In genomic region chr1:156571959-156572662, GRCh38 we compare ENCODE assay signal across 8 cellular contexts. TPM values are rescaled to one million over a fixed set of nuclear protein-coding genes. Genes with fewer than 3 reads are reported as not detected.
DNase-seq lines count a peak whose midpoint lies in the region; ATAC-seq and TF ChIP-seq lines count a peak whose summit lies in the region.

TSS of gene IQGAP3 (minus strand) at chr1:156572565. CDS start at chr1:156572529, 36 bp downstream.

- peaks cover 12 to 20% (median 17%) of the 10 kb centered on the region in 4 donors for H3K4me1 Mint-ChIP-seq in naive thymus-derived CD8-positive, alpha-beta T cell
- H3K4me1 Mint-ChIP-seq in stimulated activated naive B cell treated with anti-CD40 and anti-IgM and Interleukin-4, amounts not matched to agents 10 μg/mL and 1 μg/mL and 100 μg/mL, for 72 hours: peaks cover 11 to 15% of the 10 kb centered on the region in 2 donors

- no peaks in the 10 kb centered on the region for H3K36me3 Mint-ChIP-seq in naive thymus-derived CD8-positive, alpha-beta T cell
- H3K36me3 Mint-ChIP-seq in stimulated activated naive B cell treated with anti-CD40 and anti-IgM and Interleukin-4, amounts not matched to agents 10 μg/mL and 1 μg/mL and 100 μg/mL, for 72 hours: peaks cover 0 to 3% of the 10 kb centered on the region in 2 donors

- DNase-seq in Kasumi-1 (lab: John Stamatoyannopoulos, UW): peak; percentile 74 to 75
- peak; percentile 94 for DNase-seq in RWPE1 (ENCODE audit: low spot score)
- peak; percentile 38 to 44 for DNase-seq in activated T-helper 1 cell treated with anti-CD3 and anti-CD28 coated beads, Interleukin-2, amount 50 U/mL, for 16 hours (ENCODE audit: low read depth in 1 of 2, low spot score in 1 of 2)
- peak; percentile 69 for DNase-seq in fibroblast of peridontal ligament (ENCODE audit: extremely low read depth)
- peak; percentile 55 to 90 (median 68) for DNase-seq in naive thymus-derived CD8-positive, alpha-beta T cell
- DNase-seq in stimulated activated naive B cell treated with anti-CD40 and anti-IgM and Interleukin-4, amounts not matched to agents 10 μg/mL and 1 μg/mL and 100 μg/mL, for 72 hours: peak; percentile 79

- peak within 1 kb of the TSS in 8 of 10 donors; percentile 38 to 93 (median 76) for H3K27ac Mint-ChIP-seq in naive thymus-derived CD8-positive, alpha-beta T cell
- H3K27ac Mint-ChIP-seq in stimulated activated naive B cell treated with anti-CD40 and anti-IgM and Interleukin-4, amounts not matched to agents 10 μg/mL and 1 μg/mL and 100 μg/mL, for 72 hours: peak within 1 kb of the TSS; percentile 44

- peak; percentile 82 for ATAC-seq in GM21447 (IDR thresholded peaks at IDR 0.05; ENCODE audit: unreplicated experiment)
- peak; percentile 94 to 99 for ATAC-seq in naive thymus-derived CD8-positive, alpha-beta T cell
- peak; percentile 97 to 98 for ATAC-seq in stimulated activated naive B cell treated with anti-CD40 and anti-IgM and Interleukin-4, amounts not matched to agents 10 μg/mL and 1 μg/mL and 100 μg/mL, for 72 hours (replicated peaks)

- CTCF ChIA-PET in RWPE1 (lab: Yijun Ruan, JAX): interaction anchor here (0.8 to 1.0 kb wide), 2 partner anchors 36 to 71 kb away, joined by 3 to 5 read pairs; no protein-coding TSS in a partner anchor

- peak within 1 kb of the TSS; percentile 72 to 92 (median 88) for H3K4me3 Mint-ChIP-seq in naive thymus-derived CD8-positive, alpha-beta T cell
- H3K4me3 Mint-ChIP-seq in stimulated activated naive B cell treated with anti-CD40 and anti-IgM and Interleukin-4, amounts not matched to agents 10 μg/mL and 1 μg/mL and 100 μg/mL, for 72 hours: peak within 1 kb of the TSS; percentile 87 to 90

- H3K27me3 Mint-ChIP-seq in naive thymus-derived CD8-positive, alpha-beta T cell: peaks cover 16 to 37% (median 28%) of the 10 kb centered on the region in 5 donors
- H3K27me3 Mint-ChIP-seq in stimulated activated naive B cell treated with anti-CD40 and anti-IgM and Interleukin-4, amounts not matched to agents 10 μg/mL and 1 μg/mL and 100 μg/mL, for 72 hours: peaks cover 21% of the 10 kb centered on the region in 2 donors

- no peaks in the 10 kb centered on the region for H3K9me3 Mint-ChIP-seq in naive thymus-derived CD8-positive, alpha-beta T cell
- no peaks in the 10 kb centered on the region for H3K9me3 Mint-ChIP-seq in stimulated activated naive B cell treated with anti-CD40 and anti-IgM and Interleukin-4, amounts not matched to agents 10 μg/mL and 1 μg/mL and 100 μg/mL, for 72 hours

- no peak for TF ChIP-seq CTCF in C4-2B (conservative IDR thresholded peaks at IDR 0.05)
- no peak for TF ChIP-seq CTCF in RWPE1 (conservative IDR thresholded peaks at IDR 0.05; ENCODE audit: low read depth)

- peak within 1 kb of the TSS; percentile 65 for H3K27ac ChIP-seq in C4-2B
- H3K27ac ChIP-seq in RWPE1: peak within 1 kb of the TSS; percentile 72

- POLR2A ChIA-PET in RWPE1 (lab: Yijun Ruan, JAX; ENCODE audit: low non-redundant PET): no interaction called here
- POLR2A ChIA-PET in naive thymus-derived CD8-positive, alpha-beta T cell (lab: Charles Lee): interaction anchor here (1.0 to 2.5 kb wide), 5 partner anchors 10 to 91 kb away, joined by 3 to 12 read pairs (median 4); no protein-coding TSS in a partner anchor

RNA-seq across cellular contexts. Expression of gene IQGAP3, which starts in this region (rescaled TPM):
- total RNA-seq in naive thymus-derived CD8-positive, alpha-beta T cell: under 1 TPM in 1 of 2 experiments, not detected in 1; 0.08 TPM
- polyA plus RNA-seq in naive thymus-derived CD8-positive, alpha-beta T cell: not detected

Comparison
In these comparisons a context has a peak if more than half of its experiments do, and no peak if none do; other contexts are left out.
1. Peak in every context shown above with its lines: DNase-seq, ATAC-seq and H3K27ac ChIP-seq.
2. Peak in DNase-seq and ATAC-seq in naive thymus-derived CD8-positive, alpha-beta T cell; RNA of the gene not detected or under 1 TPM.
3. DNase-seq: peak in every context shown above with its lines; median percentile 94 in RWPE1; 79 in stimulated activated naive B cell treated with anti-CD40 and anti-IgM and Interleukin-4, amounts not matched to agents 10 μg/mL and 1 μg/mL and 100 μg/mL, for 72 hours; 74 in Kasumi-1; 69 in fibroblast of peridontal ligament; 68 in naive thymus-derived CD8-positive, alpha-beta T cell; 41 in activated T-helper 1 cell treated with anti-CD3 and anti-CD28 coated beads, Interleukin-2, amount 50 U/mL, for 16 hours.